14 cellular contexts compared by ENCODE assay signal in the genomic region with DNA sequence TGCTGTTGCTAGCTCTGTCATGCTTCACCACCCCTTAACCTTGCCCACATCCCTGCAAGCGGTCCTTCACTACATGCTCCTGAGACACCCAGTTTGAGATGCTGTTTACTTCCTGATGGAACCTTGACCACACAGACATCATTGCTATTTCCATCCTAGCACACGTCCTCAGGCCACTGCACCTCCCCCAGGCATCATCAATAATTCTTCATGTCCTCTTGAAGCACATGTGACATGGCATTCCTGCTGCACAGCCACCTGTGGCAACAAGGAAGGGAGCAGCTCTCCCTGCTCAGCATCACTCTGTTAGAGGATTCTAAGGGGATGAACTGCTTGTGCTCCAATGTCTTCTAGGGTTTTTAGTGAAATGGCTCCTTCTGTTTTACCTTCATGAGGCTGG. TPM values are rescaled to one million over a fixed set of nuclear protein-coding genes. Genes with fewer than 3 reads are reported as not detected.
DNase-seq lines count a peak whose midpoint lies in the region; ATAC-seq and TF ChIP-seq lines count a peak whose summit lies in the region.
"Had no signal": no experiment of that assay in that cellular context is flagged by ENCODE, and none has a peak within 500 bp of the region (broad histone marks: within the 10 kb centered on the region; RNA-seq: fewer than 3 reads in every experiment).

No MANE protein-coding gene starts in this region.

- peaks cover 6% of the 10 kb centered on the region for H3K36me3 Mint-ChIP-seq in endothelial cell (ENCODE audit: low read depth, unreplicated experiment)

- DNase-seq in DMS153 treated with DMSO at 0.1 percent for 48 hours (lab: John Stamatoyannopoulos, UW; ENCODE audit: unreplicated experiment) (peak; percentile 11), NCI-H2029 treated with DMSO at 0.1 percent for 48 hours (lab: John Stamatoyannopoulos, UW) (peak; percentile 7), endothelial cell (ENCODE audit: low spot score) (no peak), sciatic nerve (ENCODE audit: low spot score) (peak; percentile 8), GDM1 (lab: John Stamatoyannopoulos, UW) (no peak), Peyer's patch (no peak), COR-L47 (lab: John Stamatoyannopoulos, UW) (no peak), left ventricle myocardium inferior (no peak)
- DNase-seq: activated naive CD8-positive, alpha-beta T cell treated with anti-CD3 and anti-CD28 coated beads, Interleukin-2, amount 50 U/mL, for 24 hours; AML-193; naive B cell; PC-9; stimulated activated CD4-positive, alpha-beta T cell treated with anti-CD3 and anti-CD28 coated beads, Interleukin-2, amount 100 ng/mL, for 48 hours had no signal

- no peaks in the 10 kb centered on the region for H3K9me3 ChIP-seq in Peyer's patch
- H3K9me3 ChIP-seq in left ventricle myocardium inferior (replicated peaks): no peaks in the 10 kb centered on the region

- H3K27ac ChIP-seq in Peyer's patch (no peak overlapping the region), left ventricle myocardium inferior (replicated peaks) (no peak overlapping the region)

- no peak overlapping the region for H3K27ac Mint-ChIP-seq in endothelial cell (ENCODE audit: unreplicated experiment)
- H3K27ac Mint-ChIP-seq: activated naive CD8-positive, alpha-beta T cell treated with anti-CD3 and anti-CD28 coated beads, Interleukin-2, amount 50 U/mL, for 24 hours had no signal

- H3K27me3 ChIP-seq in Peyer's patch (no peaks in the 10 kb centered on the region), left ventricle myocardium inferior (ENCODE audit: low read depth) (peaks cover 8% of the 10 kb centered on the region)

- H3K9me3 Mint-ChIP-seq in endothelial cell (ENCODE audit: unreplicated experiment): no peaks in the 10 kb centered on the region
- H3K9me3 Mint-ChIP-seq: activated naive CD8-positive, alpha-beta T cell treated with anti-CD3 and anti-CD28 coated beads, Interleukin-2, amount 50 U/mL, for 24 hours had no signal

- no peaks in the 10 kb centered on the region for H3K27me3 Mint-ChIP-seq in endothelial cell (ENCODE audit: unreplicated experiment)
- H3K27me3 Mint-ChIP-seq: activated naive CD8-positive, alpha-beta T cell treated with anti-CD3 and anti-CD28 coated beads, Interleukin-2, amount 50 U/mL, for 24 hours; naive B cell had no signal

- no peak for TF ChIP-seq POLR2A in Peyer's patch (IDR thresholded peaks at IDR 0.05)

- intact Hi-C loops in sciatic nerve (cut with DNase I): loop anchor here (10.0 kb wide), 1 partner anchor 110 kb away; no protein-coding TSS in a partner anchor
- intact Hi-C loops in left ventricle myocardium inferior (cut with micrococcal nuclease): no loop called here

- no peak for TF ChIP-seq CTCF in endothelial cell (IDR thresholded peaks at IDR 0.05; ENCODE audit: unreplicated experiment)
- TF ChIP-seq CTCF in Peyer's patch (IDR thresholded peaks at IDR 0.05): no peak
- no peak for TF ChIP-seq CTCF in left ventricle myocardium inferior (IDR thresholded peaks at IDR 0.05; ENCODE audit: borderline replicate concordance)

- peaks cover 3% of the 10 kb centered on the region for H3K4me1 Mint-ChIP-seq in endothelial cell (ENCODE audit: unreplicated experiment)

- no peak for ATAC-seq in sciatic nerve
- ATAC-seq: activated CD4-positive, CD25-positive, alpha-beta regulatory T cell treated with anti-CD3 and anti-CD28 coated beads, Interleukin-2, amount 50 U/mL, for 24 hours; activated naive CD8-positive, alpha-beta T cell treated with anti-CD3 and anti-CD28 coated beads, Interleukin-2, amount 50 U/mL, for 24 hours had no signal

- H3K4me3 Mint-ChIP-seq in endothelial cell (ENCODE audit: unreplicated experiment): peak overlapping the region; percentile 7
- H3K4me3 Mint-ChIP-seq: activated naive CD8-positive, alpha-beta T cell treated with anti-CD3 and anti-CD28 coated beads, Interleukin-2, amount 50 U/mL, for 24 hours had no signal

- H3K4me1 ChIP-seq in Peyer's patch (no peaks in the 10 kb centered on the region), left ventricle myocardium inferior (peaks cover 10% of the 10 kb centered on the region)

- H3K4me3 ChIP-seq in Peyer's patch: no peak overlapping the region
- no peak overlapping the region for H3K4me3 ChIP-seq in left ventricle myocardium inferior
- H3K4me3 ChIP-seq: PC-9 had no signal

- no peaks in the 10 kb centered on the region for H3K36me3 ChIP-seq in Peyer's patch
- H3K36me3 ChIP-seq in left ventricle myocardium inferior: no peaks in the 10 kb centered on the region

RNA-seq across cellular contexts. Expression of a gene that starts 26.1 kb away (rescaled TPM):
- total RNA-seq in endothelial cell (ENCODE audit: unreplicated experiment) (49.8 TPM), sciatic nerve (46.1 TPM), Peyer's patch (10 to 100 TPM; 10.8 to 23.9 (median 16.5) TPM), left ventricle myocardium inferior (4.2 TPM)

Comparison
In these comparisons a context has a peak if more than half of its experiments do, and no peak if none do; other contexts are left out.
1. DNase-seq: peak in DMS153 treated with DMSO at 0.1 percent for 48 hours (single experiment), NCI-H2029 treated with DMSO at 0.1 percent for 48 hours (single experiment) and sciatic nerve (single experiment); none in endothelial cell (single experiment), GDM1 (single experiment), Peyer's patch (0 of 3), COR-L47 (single experiment) and left ventricle myocardium inferior (single experiment).